In the genomic region with DNA sequence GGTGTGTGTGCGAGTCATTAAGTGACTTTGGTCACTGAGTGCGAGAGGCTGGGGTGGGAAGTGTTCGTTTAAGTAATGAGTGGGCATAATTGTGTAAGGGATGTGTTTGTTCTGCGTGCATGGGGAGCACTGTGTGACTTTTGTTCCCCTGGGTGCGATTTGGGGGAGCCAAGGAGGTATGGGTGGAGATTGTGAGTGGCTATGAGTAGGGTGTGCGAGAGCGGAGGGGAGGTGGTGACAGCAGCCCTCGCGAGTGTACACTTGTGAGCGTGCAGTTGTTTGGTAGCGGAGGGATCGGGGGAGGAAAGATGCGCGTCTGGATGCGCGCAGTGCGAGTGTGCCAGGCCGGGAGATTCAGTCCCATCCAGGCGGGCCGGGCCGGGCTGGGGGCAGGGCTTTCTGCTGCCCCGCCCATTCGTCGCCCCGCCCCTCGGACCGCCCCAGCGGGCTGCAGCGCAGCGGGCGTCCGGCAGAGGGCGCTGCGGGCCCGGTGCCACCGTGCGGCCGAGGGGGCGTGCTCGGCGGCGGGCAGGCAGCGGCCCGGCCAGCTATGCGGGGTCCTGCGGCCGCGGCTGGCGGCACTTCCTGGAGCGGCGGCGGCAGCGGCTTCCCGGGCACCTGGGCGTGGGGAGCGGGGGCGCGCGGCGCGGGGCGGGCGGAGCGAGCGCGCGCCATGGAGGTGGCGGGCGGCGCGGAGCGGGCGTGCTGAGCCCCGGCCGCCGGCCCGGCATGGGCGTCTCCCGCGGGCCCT, we compare ENCODE assay signal across 1 cellular context.
A peak's percentile ranks its signal among the peaks of the same experiment; 100 is the strongest.
TF ChIP-seq lines count a peak whose summit lies in the region.

A gene with protein sequence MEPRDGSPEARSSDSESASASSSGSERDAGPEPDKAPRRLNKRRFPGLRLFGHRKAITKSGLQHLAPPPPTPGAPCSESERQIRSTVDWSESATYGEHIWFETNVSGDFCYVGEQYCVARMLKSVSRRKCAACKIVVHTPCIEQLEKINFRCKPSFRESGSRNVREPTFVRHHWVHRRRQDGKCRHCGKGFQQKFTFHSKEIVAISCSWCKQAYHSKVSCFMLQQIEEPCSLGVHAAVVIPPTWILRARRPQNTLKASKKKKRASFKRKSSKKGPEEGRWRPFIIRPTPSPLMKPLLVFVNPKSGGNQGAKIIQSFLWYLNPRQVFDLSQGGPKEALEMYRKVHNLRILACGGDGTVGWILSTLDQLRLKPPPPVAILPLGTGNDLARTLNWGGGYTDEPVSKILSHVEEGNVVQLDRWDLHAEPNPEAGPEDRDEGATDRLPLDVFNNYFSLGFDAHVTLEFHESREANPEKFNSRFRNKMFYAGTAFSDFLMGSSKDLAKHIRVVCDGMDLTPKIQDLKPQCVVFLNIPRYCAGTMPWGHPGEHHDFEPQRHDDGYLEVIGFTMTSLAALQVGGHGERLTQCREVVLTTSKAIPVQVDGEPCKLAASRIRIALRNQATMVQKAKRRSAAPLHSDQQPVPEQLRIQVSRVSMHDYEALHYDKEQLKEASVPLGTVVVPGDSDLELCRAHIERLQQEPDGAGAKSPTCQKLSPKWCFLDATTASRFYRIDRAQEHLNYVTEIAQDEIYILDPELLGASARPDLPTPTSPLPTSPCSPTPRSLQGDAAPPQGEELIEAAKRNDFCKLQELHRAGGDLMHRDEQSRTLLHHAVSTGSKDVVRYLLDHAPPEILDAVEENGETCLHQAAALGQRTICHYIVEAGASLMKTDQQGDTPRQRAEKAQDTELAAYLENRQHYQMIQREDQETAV (plus strand): TSS at position 578 of the 751 bp plus-strand sequence. CDS start 197 bp downstream, outside the sequence.

TF ChIP-seq in HepG2, 621 proteins besides CTCF, POLR2A, EP300 and RAD21 (continues in another document):
- TF ChIP-seq, protein P1, sequence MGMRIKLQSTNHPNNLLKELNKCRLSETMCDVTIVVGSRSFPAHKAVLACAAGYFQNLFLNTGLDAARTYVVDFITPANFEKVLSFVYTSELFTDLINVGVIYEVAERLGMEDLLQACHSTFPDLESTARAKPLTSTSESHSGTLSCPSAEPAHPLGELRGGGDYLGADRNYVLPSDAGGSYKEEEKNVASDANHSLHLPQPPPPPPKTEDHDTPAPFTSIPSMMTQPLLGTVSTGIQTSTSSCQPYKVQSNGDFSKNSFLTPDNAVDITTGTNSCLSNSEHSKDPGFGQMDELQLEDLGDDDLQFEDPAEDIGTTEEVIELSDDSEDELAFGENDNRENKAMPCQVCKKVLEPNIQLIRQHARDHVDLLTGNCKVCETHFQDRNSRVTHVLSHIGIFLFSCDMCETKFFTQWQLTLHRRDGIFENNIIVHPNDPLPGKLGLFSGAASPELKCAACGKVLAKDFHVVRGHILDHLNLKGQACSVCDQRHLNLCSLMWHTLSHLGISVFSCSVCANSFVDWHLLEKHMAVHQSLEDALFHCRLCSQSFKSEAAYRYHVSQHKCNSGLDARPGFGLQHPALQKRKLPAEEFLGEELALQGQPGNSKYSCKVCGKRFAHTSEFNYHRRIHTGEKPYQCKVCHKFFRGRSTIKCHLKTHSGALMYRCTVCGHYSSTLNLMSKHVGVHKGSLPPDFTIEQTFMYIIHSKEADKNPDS (CRISPR knock-in tag; IDR thresholded peaks at IDR 0.05), result no peak
- TF ChIP-seq ZFP62 (CRISPR knock-in tag; IDR thresholded peaks at IDR 0.05) (no peak), MEIS2 (CRISPR knock-in tag; IDR thresholded peaks at IDR 0.05) (0 out of 2 replicates have a peak, but pooled peaks have one; percentile 36), TAF1 (CRISPR knock-in tag; IDR thresholded peaks at IDR 0.05) (0 out of 2 replicates have a peak, but pooled peaks have one; percentile 16), FOXP1 (IDR thresholded peaks at IDR 0.05) (no peak), FOXP1 (CRISPR knock-in tag; IDR thresholded peaks at IDR 0.05) (no peak), ZNF337 (CRISPR knock-in tag; IDR thresholded peaks at IDR 0.05; ENCODE audit: borderline replicate concordance, low read depth) (no peak), ARNT2 (CRISPR knock-in tag; IDR thresholded peaks at IDR 0.05; ENCODE audit: low read depth) (peak; percentile 53), YY1 (IDR thresholded peaks at IDR 0.05; ENCODE audit: insufficient read depth, insufficient replicate concordance, low read depth, low read length) (peak; percentile 54), GABPA (IDR thresholded peaks at IDR 0.05; ENCODE audit: low read depth, low read length) (peak; percentile 38), GABPA (CRISPR knock-in tag; IDR thresholded peaks at IDR 0.05; ENCODE audit: low read depth) (no peak), FOXM1 (CRISPR knock-in tag; IDR thresholded peaks at IDR 0.05) (no peak), ZNF44 (CRISPR knock-in tag; IDR thresholded peaks at IDR 0.05) (no peak), ZSCAN31 (CRISPR knock-in tag; IDR thresholded peaks at IDR 0.05; ENCODE audit: low read depth) (peak; percentile 42; the same call in 1 of the 2 replicates), ZBTB42 (CRISPR knock-in tag; IDR thresholded peaks at IDR 0.05) (no peak), NR2F2 (IDR thresholded peaks at IDR 0.05; ENCODE audit: borderline replicate concordance, low read depth) (no peak), SKI (IDR thresholded peaks at IDR 0.05; ENCODE audit: partially characterized antibody) (peak; percentile 68), KAT2B (IDR thresholded peaks at IDR 0.05; ENCODE audit: borderline replicate concordance, low read depth, low read length) (no peak), TBX2 (CRISPR knock-in tag; IDR thresholded peaks at IDR 0.05; ENCODE audit: borderline replicate concordance) (0 out of 2 replicates have a peak, but pooled peaks have one; percentile 39), TMF1 (CRISPR knock-in tag; IDR thresholded peaks at IDR 0.05; ENCODE audit: low read depth) (0 out of 2 replicates have a peak, but pooled peaks have one; percentile 48), RBFOX2 (IDR thresholded peaks at IDR 0.05; ENCODE audit: low read depth, low read length) (0 out of 2 replicates have a peak, but pooled peaks have one; percentile 55), TBP (CRISPR knock-in tag; IDR thresholded peaks at IDR 0.05) (no peak), SIN3A (IDR thresholded peaks at IDR 0.05; ENCODE audit: borderline replicate concordance, low read depth, low read length) (peak; percentile 49; the same call in 1 of the 2 replicates), GZF1 (CRISPR knock-in tag; IDR thresholded peaks at IDR 0.05) (no peak), SIX4 (CRISPR knock-in tag; IDR thresholded peaks at IDR 0.05) (no peak), RFXANK (CRISPR knock-in tag; IDR thresholded peaks at IDR 0.05) (no peak)
- TF ChIP-seq, protein P2, sequence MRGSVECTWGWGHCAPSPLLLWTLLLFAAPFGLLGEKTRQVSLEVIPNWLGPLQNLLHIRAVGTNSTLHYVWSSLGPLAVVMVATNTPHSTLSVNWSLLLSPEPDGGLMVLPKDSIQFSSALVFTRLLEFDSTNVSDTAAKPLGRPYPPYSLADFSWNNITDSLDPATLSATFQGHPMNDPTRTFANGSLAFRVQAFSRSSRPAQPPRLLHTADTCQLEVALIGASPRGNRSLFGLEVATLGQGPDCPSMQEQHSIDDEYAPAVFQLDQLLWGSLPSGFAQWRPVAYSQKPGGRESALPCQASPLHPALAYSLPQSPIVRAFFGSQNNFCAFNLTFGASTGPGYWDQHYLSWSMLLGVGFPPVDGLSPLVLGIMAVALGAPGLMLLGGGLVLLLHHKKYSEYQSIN (CRISPR knock-in tag; IDR thresholded peaks at IDR 0.05; ENCODE audit: borderline replicate concordance), result no peak
- TF ChIP-seq, protein P3, sequence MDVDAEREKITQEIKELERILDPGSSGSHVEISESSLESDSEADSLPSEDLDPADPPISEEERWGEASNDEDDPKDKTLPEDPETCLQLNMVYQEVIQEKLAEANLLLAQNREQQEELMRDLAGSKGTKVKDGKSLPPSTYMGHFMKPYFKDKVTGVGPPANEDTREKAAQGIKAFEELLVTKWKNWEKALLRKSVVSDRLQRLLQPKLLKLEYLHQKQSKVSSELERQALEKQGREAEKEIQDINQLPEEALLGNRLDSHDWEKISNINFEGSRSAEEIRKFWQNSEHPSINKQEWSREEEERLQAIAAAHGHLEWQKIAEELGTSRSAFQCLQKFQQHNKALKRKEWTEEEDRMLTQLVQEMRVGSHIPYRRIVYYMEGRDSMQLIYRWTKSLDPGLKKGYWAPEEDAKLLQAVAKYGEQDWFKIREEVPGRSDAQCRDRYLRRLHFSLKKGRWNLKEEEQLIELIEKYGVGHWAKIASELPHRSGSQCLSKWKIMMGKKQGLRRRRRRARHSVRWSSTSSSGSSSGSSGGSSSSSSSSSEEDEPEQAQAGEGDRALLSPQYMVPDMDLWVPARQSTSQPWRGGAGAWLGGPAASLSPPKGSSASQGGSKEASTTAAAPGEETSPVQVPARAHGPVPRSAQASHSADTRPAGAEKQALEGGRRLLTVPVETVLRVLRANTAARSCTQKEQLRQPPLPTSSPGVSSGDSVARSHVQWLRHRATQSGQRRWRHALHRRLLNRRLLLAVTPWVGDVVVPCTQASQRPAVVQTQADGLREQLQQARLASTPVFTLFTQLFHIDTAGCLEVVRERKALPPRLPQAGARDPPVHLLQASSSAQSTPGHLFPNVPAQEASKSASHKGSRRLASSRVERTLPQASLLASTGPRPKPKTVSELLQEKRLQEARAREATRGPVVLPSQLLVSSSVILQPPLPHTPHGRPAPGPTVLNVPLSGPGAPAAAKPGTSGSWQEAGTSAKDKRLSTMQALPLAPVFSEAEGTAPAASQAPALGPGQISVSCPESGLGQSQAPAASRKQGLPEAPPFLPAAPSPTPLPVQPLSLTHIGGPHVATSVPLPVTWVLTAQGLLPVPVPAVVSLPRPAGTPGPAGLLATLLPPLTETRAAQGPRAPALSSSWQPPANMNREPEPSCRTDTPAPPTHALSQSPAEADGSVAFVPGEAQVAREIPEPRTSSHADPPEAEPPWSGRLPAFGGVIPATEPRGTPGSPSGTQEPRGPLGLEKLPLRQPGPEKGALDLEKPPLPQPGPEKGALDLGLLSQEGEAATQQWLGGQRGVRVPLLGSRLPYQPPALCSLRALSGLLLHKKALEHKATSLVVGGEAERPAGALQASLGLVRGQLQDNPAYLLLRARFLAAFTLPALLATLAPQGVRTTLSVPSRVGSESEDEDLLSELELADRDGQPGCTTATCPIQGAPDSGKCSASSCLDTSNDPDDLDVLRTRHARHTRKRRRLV (CRISPR knock-in tag; IDR thresholded peaks at IDR 0.05), result no peak
- TF ChIP-seq, protein P4, sequence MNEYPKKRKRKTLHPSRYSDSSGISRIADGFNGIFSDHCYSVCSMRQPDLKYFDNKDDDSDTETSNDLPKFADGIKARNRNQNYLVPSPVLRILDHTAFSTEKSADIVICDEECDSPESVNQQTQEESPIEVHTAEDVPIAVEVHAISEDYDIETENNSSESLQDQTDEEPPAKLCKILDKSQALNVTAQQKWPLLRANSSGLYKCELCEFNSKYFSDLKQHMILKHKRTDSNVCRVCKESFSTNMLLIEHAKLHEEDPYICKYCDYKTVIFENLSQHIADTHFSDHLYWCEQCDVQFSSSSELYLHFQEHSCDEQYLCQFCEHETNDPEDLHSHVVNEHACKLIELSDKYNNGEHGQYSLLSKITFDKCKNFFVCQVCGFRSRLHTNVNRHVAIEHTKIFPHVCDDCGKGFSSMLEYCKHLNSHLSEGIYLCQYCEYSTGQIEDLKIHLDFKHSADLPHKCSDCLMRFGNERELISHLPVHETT (CRISPR knock-in tag; conservative IDR thresholded peaks at IDR 0.05), result peak; percentile 68; the same call in 1 of the 2 replicates
- TF ChIP-seq, protein P5, sequence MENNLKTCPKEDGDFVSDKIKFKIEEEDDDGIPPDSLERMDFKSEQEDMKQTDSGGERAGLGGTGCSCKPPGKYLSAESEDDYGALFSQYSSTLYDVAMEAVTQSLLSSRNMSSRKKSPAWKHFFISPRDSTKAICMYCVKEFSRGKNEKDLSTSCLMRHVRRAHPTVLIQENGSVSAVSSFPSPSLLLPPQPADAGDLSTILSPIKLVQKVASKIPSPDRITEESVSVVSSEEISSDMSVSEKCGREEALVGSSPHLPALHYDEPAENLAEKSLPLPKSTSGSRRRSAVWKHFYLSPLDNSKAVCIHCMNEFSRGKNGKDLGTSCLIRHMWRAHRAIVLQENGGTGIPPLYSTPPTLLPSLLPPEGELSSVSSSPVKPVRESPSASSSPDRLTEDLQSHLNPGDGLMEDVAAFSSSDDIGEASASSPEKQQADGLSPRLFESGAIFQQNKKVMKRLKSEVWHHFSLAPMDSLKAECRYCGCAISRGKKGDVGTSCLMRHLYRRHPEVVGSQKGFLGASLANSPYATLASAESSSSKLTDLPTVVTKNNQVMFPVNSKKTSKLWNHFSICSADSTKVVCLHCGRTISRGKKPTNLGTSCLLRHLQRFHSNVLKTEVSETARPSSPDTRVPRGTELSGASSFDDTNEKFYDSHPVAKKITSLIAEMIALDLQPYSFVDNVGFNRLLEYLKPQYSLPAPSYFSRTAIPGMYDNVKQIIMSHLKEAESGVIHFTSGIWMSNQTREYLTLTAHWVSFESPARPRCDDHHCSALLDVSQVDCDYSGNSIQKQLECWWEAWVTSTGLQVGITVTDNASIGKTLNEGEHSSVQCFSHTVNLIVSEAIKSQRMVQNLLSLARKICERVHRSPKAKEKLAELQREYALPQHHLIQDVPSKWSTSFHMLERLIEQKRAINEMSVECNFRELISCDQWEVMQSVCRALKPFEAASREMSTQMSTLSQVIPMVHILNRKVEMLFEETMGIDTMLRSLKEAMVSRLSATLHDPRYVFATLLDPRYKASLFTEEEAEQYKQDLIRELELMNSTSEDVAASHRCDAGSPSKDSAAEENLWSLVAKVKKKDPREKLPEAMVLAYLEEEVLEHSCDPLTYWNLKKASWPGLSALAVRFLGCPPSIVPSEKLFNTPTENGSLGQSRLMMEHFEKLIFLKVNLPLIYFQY (CRISPR knock-in tag; IDR thresholded peaks at IDR 0.05; ENCODE audit: borderline replicate concordance), result peak; percentile 94; the same call in 1 of the 2 replicates
- TF ChIP-seq, protein P6, sequence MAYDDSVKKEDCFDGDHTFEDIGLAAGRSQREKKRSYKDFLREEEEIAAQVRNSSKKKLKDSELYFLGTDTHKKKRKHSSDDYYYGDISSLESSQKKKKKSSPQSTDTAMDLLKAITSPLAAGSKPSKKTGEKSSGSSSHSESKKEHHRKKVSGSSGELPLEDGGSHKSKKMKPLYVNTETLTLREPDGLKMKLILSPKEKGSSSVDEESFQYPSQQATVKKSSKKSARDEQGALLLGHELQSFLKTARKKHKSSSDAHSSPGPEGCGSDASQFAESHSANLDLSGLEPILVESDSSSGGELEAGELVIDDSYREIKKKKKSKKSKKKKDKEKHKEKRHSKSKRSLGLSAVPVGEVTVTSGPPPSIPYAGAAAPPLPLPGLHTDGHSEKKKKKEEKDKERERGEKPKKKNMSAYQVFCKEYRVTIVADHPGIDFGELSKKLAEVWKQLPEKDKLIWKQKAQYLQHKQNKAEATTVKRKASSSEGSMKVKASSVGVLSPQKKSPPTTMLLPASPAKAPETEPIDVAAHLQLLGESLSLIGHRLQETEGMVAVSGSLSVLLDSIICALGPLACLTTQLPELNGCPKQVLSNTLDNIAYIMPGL (CRISPR knock-in tag; IDR thresholded peaks at IDR 0.05; ENCODE audit: borderline replicate concordance in 1 of 2, low read depth in 1 of 2), result no peak; a peak in 1 of 4 replicates
- TF ChIP-seq, protein P7, sequence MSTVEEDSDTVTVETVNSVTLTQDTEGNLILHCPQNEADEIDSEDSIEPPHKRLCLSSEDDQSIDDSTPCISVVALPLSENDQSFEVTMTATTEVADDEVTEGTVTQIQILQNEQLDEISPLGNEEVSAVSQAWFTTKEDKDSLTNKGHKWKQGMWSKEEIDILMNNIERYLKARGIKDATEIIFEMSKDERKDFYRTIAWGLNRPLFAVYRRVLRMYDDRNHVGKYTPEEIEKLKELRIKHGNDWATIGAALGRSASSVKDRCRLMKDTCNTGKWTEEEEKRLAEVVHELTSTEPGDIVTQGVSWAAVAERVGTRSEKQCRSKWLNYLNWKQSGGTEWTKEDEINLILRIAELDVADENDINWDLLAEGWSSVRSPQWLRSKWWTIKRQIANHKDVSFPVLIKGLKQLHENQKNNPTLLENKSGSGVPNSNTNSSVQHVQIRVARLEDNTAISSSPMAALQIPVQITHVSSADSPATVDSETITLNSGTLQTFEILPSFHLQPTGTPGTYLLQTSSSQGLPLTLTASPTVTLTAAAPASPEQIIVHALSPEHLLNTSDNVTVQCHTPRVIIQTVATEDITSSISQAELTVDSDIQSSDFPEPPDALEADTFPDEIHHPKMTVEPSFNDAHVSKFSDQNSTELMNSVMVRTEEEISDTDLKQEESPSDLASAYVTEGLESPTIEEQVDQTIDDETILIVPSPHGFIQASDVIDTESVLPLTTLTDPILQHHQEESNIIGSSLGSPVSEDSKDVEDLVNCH (CRISPR knock-in tag; IDR thresholded peaks at IDR 0.05), result no peak
